Comparison of ENCODE assay signal across 35 cellular contexts in the genomic region with DNA sequence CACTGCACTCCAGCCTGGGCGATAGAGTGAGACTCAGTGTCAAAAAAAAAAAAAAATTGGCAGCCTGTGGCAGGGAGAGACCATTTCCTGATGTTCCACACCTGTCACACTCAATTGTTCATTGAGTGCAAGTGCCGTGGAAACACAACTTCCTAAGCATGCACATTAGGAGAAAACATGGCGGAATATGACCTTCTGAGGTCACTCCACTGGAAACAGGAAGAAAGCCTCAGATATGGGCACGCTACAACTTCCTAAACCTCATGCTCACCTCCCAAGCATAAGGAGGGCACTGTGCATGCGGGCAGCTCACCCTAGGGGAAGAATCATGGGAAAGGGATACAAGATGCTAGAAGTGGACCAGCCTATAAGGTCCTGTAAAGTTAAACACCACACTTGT.
"Had no signal": no experiment of that assay in that cellular context is flagged by ENCODE, and none has a peak within 500 bp of the region (broad histone marks: within the 10 kb centered on the region; RNA-seq: fewer than 3 reads in every experiment).

No MANE protein-coding gene starts in this region.

- ATAC-seq: activated CD8-positive, alpha-beta T cell treated with anti-CD3 and anti-CD28 coated beads for 36 hours; activated T-cell treated with anti-CD3 and anti-CD28 coated beads, Interleukin-2, amount 50 U/mL, for 72 hours; activated T-helper 17 cell treated with anti-CD3 and anti-CD28 coated beads, Interleukin-2, amount 50 U/mL, for 72 hours; K562; Right ventricle myocardium inferior; SK-N-SH treated with all-trans-retinoic acid at 6 μM for 48 hours; T-cell had no signal

- H3K27ac ChIP-seq: brain microvascular endothelial cell, PC-9, RWPE1, WERI-Rb-1 had no signal

- H3K36me3 ChIP-seq: brain microvascular endothelial cell, WERI-Rb-1 had no signal

- H3K4me3 ChIP-seq: K562, PC-9 had no signal

- DNase-seq: activated CD4-positive, alpha-beta T cell treated with anti-CD3 and anti-CD28 coated beads for 1 hour; activated CD4-positive, alpha-beta T cell treated with anti-CD3 and anti-CD28 coated beads for 48 hours; activated CD4-positive, CD25-positive, alpha-beta regulatory T cell; activated CD8-positive, alpha-beta T cell treated with anti-CD3 and anti-CD28 coated beads for 36 hours; activated effector memory CD4-positive, alpha-beta T cell treated with anti-CD3 and anti-CD28 coated beads, Interleukin-2, amount 50 U/mL, for 16 hours; activated naive CD4-positive, alpha-beta T cell; activated naive CD4-positive, alpha-beta T cell treated with anti-CD3 and anti-CD28 coated beads, Interleukin-2, amount 50 U/mL, for 16 hours; activated naive CD8-positive, alpha-beta T cell treated with anti-CD3 and anti-CD28 coated beads for 36 hours; activated T-cell treated with anti-CD3 and anti-CD28 coated beads, Interleukin-2, amount 50 U/mL, for 1 hour; activated T-cell treated with anti-CD3 and anti-CD28 coated beads, Interleukin-2, amount 50 U/mL, for 72 hours; amniotic stem cell; aorta; brain microvascular endothelial cell; central memory CD4-positive, alpha-beta T cell; Karpas-422; NCI-H1105; NCI-H1417 treated with DMSO at 0.1 percent for 48 hours; NCI-H1930; NCI-H2081 treated with DMSO at 0.1 percent for 48 hours; NCI-H226; NCI-H446 treated with DMSO at 0.1 percent for 48 hours; NCI-H524 treated with DMSO at 0.1 percent for 48 hours; NCI-H748 treated with DMSO at 0.1 percent for 48 hours; PC-9; SIG-M5; T-cell; T-helper 2 cell; T-helper 9 cell; WERI-Rb-1 had no signal

- H2AFZ ChIP-seq: PC-9 had no signal

- H3K27me3 ChIP-seq: brain microvascular endothelial cell had no signal

- H3K4me2 ChIP-seq: PC-9 had no signal

- FAIRE-seq: K562, RCC 7860 had no signal
